Comparison of ENCODE assay signal across 25 cellular contexts in genomic region chr7:116727432-116728009, GRCh38. TPM values are rescaled to one million over a fixed set of nuclear protein-coding genes. Genes with fewer than 3 reads are reported as not detected.
A peak's percentile ranks its signal among the peaks of the same experiment; 100 is the strongest.
DNase-seq lines count a peak whose midpoint lies in the region; ATAC-seq and TF ChIP-seq lines count a peak whose summit lies in the region.
"Had no signal": no experiment of that assay in that cellular context is flagged by ENCODE, and none has a peak within 500 bp of the region (broad histone marks: within the 10 kb centered on the region; RNA-seq: fewer than 3 reads in every experiment).

No MANE protein-coding gene starts in this region.

- CTCF ChIA-PET in activated CD8-positive, alpha-beta T cell treated with anti-CD3 and anti-CD28 coated beads for 36 hours (lab: Charles Lee), result interaction anchor here (0.5 kb wide), 1 partner anchor 414 kb away, joined by 4 read pairs; no protein-coding TSS in a partner anchor

- H4K8ac ChIP-seq in H9 (replicated peaks; ENCODE audit: insufficient read length, low read depth, low read length), result no peak overlapping the region

- TF ChIP-seq CTCF in HFFc6 (IDR thresholded peaks at IDR 0.05) (no peak), right lobe of liver (IDR thresholded peaks at IDR 0.05) (no peak), H9 (conservative IDR thresholded peaks at IDR 0.05) (no peak)
- no peak for TF ChIP-seq CTCF in activated CD8-positive, alpha-beta T cell treated with anti-CD3 and anti-CD28 coated beads for 36 hours (IDR thresholded peaks at IDR 0.05)

- H3K23me2 ChIP-seq in H9 (ENCODE audit: insufficient read length, low read depth, low read length, poor library complexity, severe bottlenecking), result no peaks in the 10 kb centered on the region

- no peaks in the 10 kb centered on the region for H3K79me2 ChIP-seq in H9 (ENCODE audit: insufficient read depth, low read length)

- H2BK12ac ChIP-seq in H9 (ENCODE audit: insufficient read length, low read depth, low read length), result no peak overlapping the region

- H4K20me1 ChIP-seq in H9 (ENCODE audit: control insufficient read depth, insufficient read depth, insufficient read length), result no peaks in the 10 kb centered on the region

- H3K4ac ChIP-seq in H9 (ENCODE audit: low read depth, low read length), result no peak overlapping the region

- H3K36me3 Mint-ChIP-seq in HFFc6 (ENCODE audit: low read depth), result peaks cover 31% of the 10 kb centered on the region
- H3K36me3 Mint-ChIP-seq in activated CD8-positive, alpha-beta T cell treated with anti-CD3 and anti-CD28 coated beads for 36 hours (ENCODE audit: low read depth), result no peaks in the 10 kb centered on the region
- no peaks in the 10 kb centered on the region for H3K36me3 Mint-ChIP-seq in H9 (ENCODE audit: insufficient read depth in 1 of 3, low read depth in 3 of 3)

- H4K5ac ChIP-seq in H9 (ENCODE audit: insufficient read length, low read depth, low read length), result no peak overlapping the region

- H3K4me3 Mint-ChIP-seq in HFFc6 (no peak overlapping the region), H9 (no peak overlapping the region)
- no peak overlapping the region for H3K4me3 Mint-ChIP-seq in activated CD8-positive, alpha-beta T cell treated with anti-CD3 and anti-CD28 coated beads for 36 hours
- H3K4me3 Mint-ChIP-seq: B cell; stimulated activated naive CD8-positive, alpha-beta T cell treated with anti-CD3 and anti-CD28 coated beads, Interleukin-15, amount 100 ng/mL, for 72 hours had no signal

- ATAC-seq in right lobe of liver, result peak; percentile 16 to 58 (median 34)
- peak; percentile 42 for ATAC-seq in sciatic nerve
- ATAC-seq in activated CD8-positive, alpha-beta T cell treated with anti-CD3 and anti-CD28 coated beads for 36 hours, result no peak
- ATAC-seq: esophagus mucosa, gastroesophageal sphincter, Right ventricle myocardium inferior had no signal

- H3T11ph ChIP-seq in H9 (ENCODE audit: low read length), result no peak overlapping the region

- WGBS in right lobe of liver (ENCODE audit: insufficient coverage, low coverage, low lambda C conversion rate, missing lambda C conversion rate), result 25% methylated on average over 3 of the region's 3 CpGs
- no CpG with 5 or more reads among the region's 3 CpGs for WGBS in H9 (ENCODE audit: extremely low coverage, insufficient read length, low lambda C conversion rate)

- H3K36me3 ChIP-seq in right lobe of liver, result no peaks in the 10 kb centered on the region
- H3K36me3 ChIP-seq: gastroesophageal sphincter, spleen had no signal

- H2BK15ac ChIP-seq in H9 (ENCODE audit: low read depth, low read length), result no peak overlapping the region

- H2AK5ac ChIP-seq in H9 (ENCODE audit: insufficient read length, low read length), result no peak overlapping the region

- H3K4me1 ChIP-seq in right lobe of liver (peaks cover 2 to 56% (median 20%) of the 10 kb centered on the region in 4 donors), H9 (ENCODE audit: insufficient read depth, low read length) (no peaks in the 10 kb centered on the region)

- no peak overlapping the region for H3K18ac ChIP-seq in H9 (ENCODE audit: insufficient read length, low read depth, low read length)

- no peak overlapping the region for H3K23ac ChIP-seq in H9 (ENCODE audit: insufficient read length, low read depth, low read length)

- peak overlapping the region; percentile 1 to 72 (median 48) for H3K27ac ChIP-seq in right lobe of liver
- H3K27ac ChIP-seq in H9 (ENCODE audit: insufficient read length, low read depth, low read length), result no peak overlapping the region
- H3K27ac ChIP-seq: gastroesophageal sphincter, spleen had no signal

- no peak overlapping the region for H4K91ac ChIP-seq in H9 (ENCODE audit: insufficient read length, low read depth, low read length)

- H2BK120ac ChIP-seq in H9 (ENCODE audit: low read depth, low read length, poor library complexity, severe bottlenecking), result no peak overlapping the region

- intact Hi-C loops in right lobe of liver (cut with DNase I), result no loop called here
- intact Hi-C loops in sciatic nerve (cut with DNase I), result no loop called here
- intact Hi-C loops in activated CD8-positive, alpha-beta T cell treated with anti-CD3 and anti-CD28 coated beads for 36 hours (cut with micrococcal nuclease), result no loop called here

- H3K9ac ChIP-seq in H9 (ENCODE audit: extremely low read depth, insufficient read length, low read length), result no peak overlapping the region

- H3K27me3 Mint-ChIP-seq in HFFc6 (ENCODE audit: insufficient read depth), result no peaks in the 10 kb centered on the region
- peaks cover 7% of the 10 kb centered on the region for H3K27me3 Mint-ChIP-seq in activated CD8-positive, alpha-beta T cell treated with anti-CD3 and anti-CD28 coated beads for 36 hours
- H3K27me3 Mint-ChIP-seq in H9 (ENCODE audit: low read depth), result no peaks in the 10 kb centered on the region

- H2BK5ac ChIP-seq in H9 (ENCODE audit: insufficient read length, low read length), result no peak overlapping the region

- H3K27ac Mint-ChIP-seq in HFFc6 (peak overlapping the region; percentile 71), H9 (no peak overlapping the region)
- no peak overlapping the region for H3K27ac Mint-ChIP-seq in activated CD8-positive, alpha-beta T cell treated with anti-CD3 and anti-CD28 coated beads for 36 hours
- H3K27ac Mint-ChIP-seq: B cell; stimulated activated naive CD8-positive, alpha-beta T cell treated with anti-CD3 and anti-CD28 coated beads, Interleukin-15, amount 100 ng/mL, for 72 hours had no signal

- no peaks in the 10 kb centered on the region for H3K27me3 ChIP-seq in right lobe of liver
- no peaks in the 10 kb centered on the region for H3K27me3 ChIP-seq in H9 (ENCODE audit: insufficient read depth, low read length)
- H3K27me3 ChIP-seq: gastroesophageal sphincter had no signal

- POLR2A ChIA-PET in activated CD8-positive, alpha-beta T cell treated with anti-CD3 and anti-CD28 coated beads for 36 hours (lab: Charles Lee), result no interaction called here

- H3K9me3 ChIP-seq in right lobe of liver (no peaks in the 10 kb centered on the region), H9 (ENCODE audit: control insufficient read depth, low read depth, low read length) (no peaks in the 10 kb centered on the region)
- H3K9me3 ChIP-seq: gastroesophageal sphincter, spleen had no signal

- H3K56ac ChIP-seq in H9 (ENCODE audit: insufficient read length, low read depth, low read length), result no peak overlapping the region

- no peak for TF ChIP-seq POLR2A in right lobe of liver (IDR thresholded peaks at IDR 0.05)

- H3K4me1 Mint-ChIP-seq in HFFc6 (ENCODE audit: low read depth), result peaks cover 41% of the 10 kb centered on the region
- no peaks in the 10 kb centered on the region for H3K4me1 Mint-ChIP-seq in activated CD8-positive, alpha-beta T cell treated with anti-CD3 and anti-CD28 coated beads for 36 hours (ENCODE audit: low read depth)
- H3K4me1 Mint-ChIP-seq in H9, result peaks cover 5 to 13% of the 10 kb centered on the region in 2 experiments
- H3K4me1 Mint-ChIP-seq: B cell; stimulated activated naive CD8-positive, alpha-beta T cell treated with anti-CD3 and anti-CD28 coated beads, Interleukin-15, amount 100 ng/mL, for 72 hours had no signal

- no peak overlapping the region for H3K14ac ChIP-seq in H9 (ENCODE audit: insufficient read depth, low read length)

- H3K4me2 ChIP-seq in H9 (ENCODE audit: insufficient read depth, insufficient read length, low read length), result no peak overlapping the region

- H3K9me3 Mint-ChIP-seq in HFFc6 (no peaks in the 10 kb centered on the region), H9 (no peaks in the 10 kb centered on the region)
- H3K9me3 Mint-ChIP-seq in activated CD8-positive, alpha-beta T cell treated with anti-CD3 and anti-CD28 coated beads for 36 hours, result no peaks in the 10 kb centered on the region
- H3K9me3 Mint-ChIP-seq: stimulated activated naive CD8-positive, alpha-beta T cell treated with anti-CD3 and anti-CD28 coated beads, Interleukin-15, amount 100 ng/mL, for 72 hours had no signal

- H2AFZ ChIP-seq in H9 (ENCODE audit: low read length), result no peak overlapping the region

- no peak overlapping the region for H2BK20ac ChIP-seq in H9 (ENCODE audit: low read depth, low read length, poor library complexity, severe bottlenecking)

- no peak overlapping the region for H3K4me3 ChIP-seq in right lobe of liver
- H3K4me3 ChIP-seq: gastroesophageal sphincter, spleen had no signal

- DNase-seq in HFFc6 (no peak), amniotic epithelial cell (ENCODE audit: low read depth) (peak; percentile 68), right lobe of liver (no peak), sciatic nerve (ENCODE audit: low spot score) (no peak), H9 (no peak), cerebellum (ENCODE audit: low spot score) (no peak), cortex of kidney (lab: John Stamatoyannopoulos, UW) (no peak)
- DNase-seq in activated CD8-positive, alpha-beta T cell treated with anti-CD3 and anti-CD28 coated beads for 36 hours, result no peak
- DNase-seq: activated CD4-positive, alpha-beta T cell treated with anti-CD3 and anti-CD28 coated beads for 48 hours; activated CD8-positive, alpha-beta memory T cell treated with anti-CD3 and anti-CD28 coated beads, Interleukin-2, amount 50 U/mL, for 4 hours; activated effector memory CD4-positive, alpha-beta T cell treated with Interleukin-2 at 50 U/mL for 16 hours; Calu3; HCEC 1CT; kidney glomerular epithelial cell; NCI-H1092 treated with DMSO at 0.1 percent for 48 hours; NCI-H524 treated with DMSO at 0.1 percent for 48 hours; spleen; stimulated activated CD4-positive, alpha-beta T cell treated with anti-CD3 and anti-CD28 coated beads, Interleukin-4, amount 100 ng/mL, for 24 hours; stimulated activated naive CD8-positive, alpha-beta T cell treated with anti-CD3 and anti-CD28 coated beads, Interleukin-15, amount 100 ng/mL, for 72 hours; SW 1271; trophoblast cell had no signal

- no peaks in the 10 kb centered on the region for H3K79me1 ChIP-seq in H9 (ENCODE audit: insufficient read depth, low read depth, low read length, poor library complexity, severe bottlenecking)

RNA-seq across cellular contexts. Expression of gene MET, which starts 55.5 kb away (rescaled TPM):
- 100 to 1,000 TPM; 101 to 149 (median 129) TPM for total RNA-seq in HFFc6 (2021; fragmentation: NEBNext Ultra II Directional; extraction: Animal tissue kit (Norgen Biotek cat#: 25700))
- total RNA-seq in right lobe of liver (10 to 100 TPM; 32.9 to 45.2 (median 37.2) TPM), sciatic nerve (60.7 TPM), H9 (2021) (5.0 and 5.5 TPM in 2 replicates), cerebellum (1.6 TPM)
- under 1 TPM; 0.16 to 0.27 TPM for total RNA-seq in activated CD8-positive, alpha-beta T cell treated with anti-CD3 and anti-CD28 coated beads for 36 hours
